21 cellular contexts compared by ENCODE assay signal in genomic region chr6:39465539-39465938, GRCh38.
DNase-seq lines count a peak whose midpoint lies in the region; FAIRE-seq lines count a peak whose summit lies in the region.
"Had no signal": no experiment of that assay in that cellular context is flagged by ENCODE, and none has a peak within 500 bp of the region (broad histone marks: within the 10 kb centered on the region; RNA-seq: fewer than 3 reads in every experiment).

No MANE protein-coding gene starts in this region.

- peak overlapping the region; percentile 69 to 70 for H3K27ac ChIP-seq in mucosa of rectum (ENCODE audit: low read depth in 2 of 2, low read length in 2 of 2)
- H3K27ac ChIP-seq in small intestine (ENCODE audit: low read depth in 1 of 2, low read length in 1 of 2) = no peak overlapping the region
- H3K27ac ChIP-seq: A549 had no signal

- no peak overlapping the region for H3K9ac ChIP-seq in adipocyte (ENCODE audit: low read length)
- H3K9ac ChIP-seq in mucosa of rectum (ENCODE audit: low read depth in 1 of 2, low read length in 2 of 2) = no peak overlapping the region

- H3K27me3 ChIP-seq in adipocyte (replicated peaks; ENCODE audit: control insufficient read depth, insufficient read depth, low read length) = no peaks in the 10 kb centered on the region
- H3K27me3 ChIP-seq in mucosa of rectum (ENCODE audit: control insufficient read depth in 2 of 2, insufficient read depth in 2 of 2, low read length in 2 of 2) = no peaks in the 10 kb centered on the region
- peaks cover 0 to 3% of the 10 kb centered on the region in 2 donors for H3K27me3 ChIP-seq in small intestine (ENCODE audit: control insufficient read depth in 2 of 2, insufficient read depth in 2 of 2, low read length in 2 of 2)

- DNase-seq in adipocyte (ENCODE audit: low read depth) (peak; percentile 15), foreskin melanocyte (peak; percentile 46), small intestine (peak; percentile 20), NCI-H1417 (lab: John Stamatoyannopoulos, UW) (no peak), nucleus accumbens (lab: John Stamatoyannopoulos, UW) (no peak)
- no peak for DNase-seq in stimulated activated CD4-positive, alpha-beta T cell treated with anti-CD3 and anti-CD28 coated beads, Interleukin-12 subunit alpha, Interleukin-12 subunit beta, amount 100 ng/mL, for 4 hours
- DNase-seq: 8988T; ACHN; C1 segment of cervical spinal cord; Caco-2; CD4-positive, CD25-positive, alpha-beta regulatory T cell; CD8-positive, alpha-beta T cell; DMS153; DND-41; GOT3; H7; HCEC 1CT had no signal

- WGBS in small intestine, 3 donors = 11 to 36% (median 11%) methylated on average over 1 of the region's 1 CpG

- H3K9me3 ChIP-seq in adipocyte (ENCODE audit: control insufficient read depth, low read length) (peaks cover 14% of the 10 kb centered on the region), mucosa of rectum (ENCODE audit: control insufficient read depth in 2 of 2, low read length in 2 of 2) (peaks cover 0 to 2% of the 10 kb centered on the region in 2 donors), small intestine (ENCODE audit: control insufficient read depth, low read depth) (no peaks in the 10 kb centered on the region)
- H3K9me3 ChIP-seq: A549, Caco-2 had no signal

- FAIRE-seq in small intestine (lab: Jason Lieb, UNC) = no peak
- FAIRE-seq: A549, G401.6, GM12892 had no signal

- H3K4me3 ChIP-seq in adipocyte (ENCODE audit: low read length) (no peak overlapping the region), mucosa of rectum (ENCODE audit: low read length in 2 of 2) (no peak overlapping the region), small intestine (ENCODE audit: low read depth in 1 of 2, low read length in 2 of 2) (no peak overlapping the region)
- H3K4me3 ChIP-seq: A549 had no signal

- peaks cover 7% of the 10 kb centered on the region for H3K4me1 ChIP-seq in adipocyte (ENCODE audit: control insufficient read depth, insufficient read depth, low read length)
- H3K4me1 ChIP-seq in mucosa of rectum (ENCODE audit: control insufficient read depth in 2 of 2, insufficient read depth in 2 of 2, low read length in 2 of 2) = peaks cover 0 to 20% of the 10 kb centered on the region in 2 donors
- no peaks in the 10 kb centered on the region for H3K4me1 ChIP-seq in small intestine (ENCODE audit: control insufficient read depth in 2 of 2, insufficient read depth in 1 of 2, low read depth in 1 of 2, low read length in 1 of 2)
- H3K4me1 ChIP-seq: A549, Caco-2 had no signal

- no peaks in the 10 kb centered on the region for H3K36me3 ChIP-seq in adipocyte (ENCODE audit: control insufficient read depth, insufficient read depth, low read length, severe bottlenecking)
- no peaks in the 10 kb centered on the region for H3K36me3 ChIP-seq in mucosa of rectum (ENCODE audit: control insufficient read depth in 2 of 2, insufficient read depth in 2 of 2, low read length in 2 of 2)
- no peaks in the 10 kb centered on the region for H3K36me3 ChIP-seq in small intestine (ENCODE audit: control insufficient read depth in 2 of 2, insufficient read depth in 2 of 2, low read length in 2 of 2)

Comparison
In these comparisons a context has a peak if more than half of its experiments do, and no peak if none do; other contexts are left out.
1. DNase-seq: peak in adipocyte (single experiment), foreskin melanocyte (single experiment) and small intestine (single experiment); none in NCI-H1417 (0 of 3), nucleus accumbens (0 of 56) and stimulated activated CD4-positive, alpha-beta T cell treated with anti-CD3 and anti-CD28 coated beads, Interleukin-12 subunit alpha, Interleukin-12 subunit beta, amount 100 ng/mL, for 4 hours (single experiment).
2. H3K27ac ChIP-seq: peak in mucosa of rectum (2 of 2); none in small intestine (0 of 2).